ENCODE assay signal across 8 cellular contexts in genomic region chr19:57916168-57916995, GRCh38. TPM values are rescaled to one million over a fixed set of nuclear protein-coding genes. Genes with fewer than 3 reads are reported as not detected.
A peak's percentile ranks its signal among the peaks of the same experiment; 100 is the strongest.
DNase-seq lines count a peak whose midpoint lies in the region.
"Not testable (repeated sequence)": the region's sequence is repeated elsewhere in the genome, so short reads cannot be mapped to it uniquely, and the experiment has no call there.

TSS of gene ZNF417 (minus strand) at chr19:57916592. CDS start at chr19:57916411, 181 bp downstream.

- peak within 1 kb of the TSS; percentile 72 for H3K27ac ChIP-seq in subcutaneous abdominal adipose tissue (ENCODE audit: low read depth, low read length)

- H3K4me1 ChIP-seq in HAP-1: not testable (repeated sequence)
- peaks cover 11% of the 10 kb centered on the region for H3K4me1 ChIP-seq in neuron (ENCODE audit: insufficient read depth, low read length)
- peaks cover 4 to 21% (median 13%) of the 10 kb centered on the region in 5 donors for H3K4me1 ChIP-seq in subcutaneous abdominal adipose tissue (ENCODE audit: control insufficient read depth in 5 of 5, insufficient read depth in 5 of 5, low read length in 5 of 5)

- peak within 1 kb of the TSS; percentile 12 for H2AFZ ChIP-seq in neuron (ENCODE audit: low read depth, low read length)

- peak; percentile 85 for DNase-seq in GDM1 (lab: John Stamatoyannopoulos, UW)
- DNase-seq in HAP-1 (ENCODE audit: low spot score in 2 of 2): peak; percentile 86 to 87
- peak; percentile 85 for DNase-seq in MG63
- DNase-seq in SIG-M5 (lab: John Stamatoyannopoulos, UW): peak; percentile 80
- peak; percentile 50 for DNase-seq in activated gamma-delta T cell (lab: John Stamatoyannopoulos, UW)
- DNase-seq in foreskin melanocyte: peak; percentile 93

- H3K4me3 ChIP-seq in HAP-1 (peak within 1 kb of the TSS; percentile 87), MG63 (peak within 1 kb of the TSS; percentile 82), neuron (ENCODE audit: low read length) (peak within 1 kb of the TSS; percentile 95), subcutaneous abdominal adipose tissue (ENCODE audit: low read depth in 1 of 5, low read length in 5 of 5) (peak within 1 kb of the TSS; percentile 79 to 92 (median 87))

- not testable (repeated sequence) for H3K36me3 ChIP-seq in HAP-1 (replicated peaks)
- H3K36me3 ChIP-seq in MG63 (peaks cover 18% of the 10 kb centered on the region), neuron (ENCODE audit: insufficient read depth, low read length) (peaks cover 51% of the 10 kb centered on the region), subcutaneous abdominal adipose tissue (ENCODE audit: control insufficient read depth in 5 of 5, insufficient read depth in 5 of 5, low read length in 5 of 5) (peaks cover 0 to 19% (median 15%) of the 10 kb centered on the region in 5 donors)

- not testable (repeated sequence) for H3K9me3 ChIP-seq in HAP-1; MG63; subcutaneous abdominal adipose tissue (ENCODE audit: control insufficient read depth in 5 of 5, low read length in 5 of 5)
- H3K9me3 ChIP-seq in neuron (ENCODE audit: low read length): peaks cover 26% of the 10 kb centered on the region

- in situ Hi-C loops in HAP-1 (cut with MboI; ENCODE audit: low sequenced_read_pairs): not testable (repeated sequence)

- not testable (repeated sequence) for H3K27me3 ChIP-seq in HAP-1 (ENCODE audit: low read depth); MG63; neuron (ENCODE audit: insufficient read depth, low read length); subcutaneous abdominal adipose tissue (ENCODE audit: control insufficient read depth in 5 of 5, insufficient read depth in 4 of 5, low read length in 5 of 5)

- peak within 1 kb of the TSS; percentile 77 to 93 (median 88) for H3K9ac ChIP-seq in subcutaneous abdominal adipose tissue (ENCODE audit: low read length in 5 of 5)

RNA-seq across cellular contexts. Expression of gene ZNF417, which starts in this region (rescaled TPM):
- 3.1 and 7.4 TPM in 2 replicates for total RNA-seq in MG63 (2014; rRNA removed; shearing (Covaris generic); ENCODE audit: low replicate concordance)

Comparison
In these comparisons a context has a peak if more than half of its experiments do, and no peak if none do; other contexts are left out.
1. Peak in every context shown above with its lines: DNase-seq, H3K4me3 ChIP-seq and H3K27ac ChIP-seq.